8 cellular contexts compared by ENCODE assay signal in genomic region chr1:113391643-113392271, GRCh38. TPM values are rescaled to one million over a fixed set of nuclear protein-coding genes. Genes with fewer than 3 reads are reported as not detected.
DNase-seq lines count a peak whose midpoint lies in the region; ATAC-seq and TF ChIP-seq lines count a peak whose summit lies in the region.

No MANE protein-coding gene starts in this region.

- H3K4me1 ChIP-seq in parathyroid adenoma, result no peaks in the 10 kb centered on the region

- TF ChIP-seq CTCF in BJ (IDR thresholded peaks at IDR 0.05; ENCODE audit: insufficient read depth, low read depth, low read length), result no peak
- no peak for TF ChIP-seq CTCF in HFF-Myc (IDR thresholded peaks at IDR 0.05; ENCODE audit: low read depth, low read length, missing control alignments)
- no peak for TF ChIP-seq CTCF in WI38 (IDR thresholded peaks at IDR 0.05; ENCODE audit: low read depth, low read length)
- TF ChIP-seq CTCF in fibroblast of mammary gland (conservative IDR thresholded peaks at IDR 0.05; ENCODE audit: control insufficient read depth, insufficient read depth, low read depth, low read length), result no peak
- no peak for TF ChIP-seq CTCF in parathyroid adenoma (IDR thresholded peaks at IDR 0.05)

- ATAC-seq in GM19397 (IDR thresholded peaks at IDR 0.05; ENCODE audit: unreplicated experiment) (no peak), HG03196 (IDR thresholded peaks at IDR 0.05; ENCODE audit: unreplicated experiment) (no peak), HG02571 (IDR thresholded peaks at IDR 0.05; ENCODE audit: unreplicated experiment) (no peak)

- H3K4me3 ChIP-seq in BJ (ENCODE audit: low read depth, low read length) (peak overlapping the region; percentile 91), HFF-Myc (replicated peaks; ENCODE audit: low read depth, low read length) (peak overlapping the region; percentile 83), WI38 (ENCODE audit: low read depth, low read length) (peak overlapping the region; percentile 95), fibroblast of mammary gland (ENCODE audit: control insufficient read depth, low read depth, low read length) (peak overlapping the region; percentile 86), parathyroid adenoma (ENCODE audit: low read depth, low read length) (peak overlapping the region; percentile 76)

- H3K9ac ChIP-seq in parathyroid adenoma, result no peak overlapping the region

- no peaks in the 10 kb centered on the region for H3K9me3 ChIP-seq in parathyroid adenoma (ENCODE audit: control insufficient read depth, low read length)

- H3K36me3 ChIP-seq in BJ (ENCODE audit: control insufficient read depth, insufficient read depth, low read length) (no peaks in the 10 kb centered on the region), parathyroid adenoma (ENCODE audit: control insufficient read depth, insufficient read depth, low read length) (no peaks in the 10 kb centered on the region)

- peak overlapping the region; percentile 95 for H2AFZ ChIP-seq in parathyroid adenoma

- CTCF ChIA-PET in BJ (lab: Yijun Ruan, JAX), result no interaction called here

- H3K4me2 ChIP-seq in parathyroid adenoma (ENCODE audit: low read length), result peak overlapping the region; percentile 93

- DNase-seq in BJ (ENCODE audit: low read depth) (no peak), HFF-Myc (ENCODE audit: extremely low read depth, low read depth) (no peak), fibroblast of mammary gland (ENCODE audit: low read depth) (no peak)

- H3K27ac ChIP-seq in parathyroid adenoma, result peak overlapping the region; percentile 5

- no peaks in the 10 kb centered on the region for H3K79me2 ChIP-seq in parathyroid adenoma

- no peaks in the 10 kb centered on the region for H3K27me3 ChIP-seq in BJ (ENCODE audit: control insufficient read depth, insufficient read depth, low read length)
- H3K27me3 ChIP-seq in parathyroid adenoma (ENCODE audit: control insufficient read depth, insufficient read depth, low read length), result no peaks in the 10 kb centered on the region

- POLR2A ChIA-PET in BJ (lab: Charles Lee), result no interaction called here

RNA-seq across cellular contexts. Expression of gene MAGI3, which starts 1.4 kb away (rescaled TPM):
- polyA plus RNA-seq in BJ (2011; rRNA removed), result 1.9 and 2.4 TPM in 2 replicates
- 3.6 and 6.1 TPM in 2 replicates for polyA minus RNA-seq in BJ (2011; rRNA and poly(A)+ RNA removed)
